In the genomic region with DNA sequence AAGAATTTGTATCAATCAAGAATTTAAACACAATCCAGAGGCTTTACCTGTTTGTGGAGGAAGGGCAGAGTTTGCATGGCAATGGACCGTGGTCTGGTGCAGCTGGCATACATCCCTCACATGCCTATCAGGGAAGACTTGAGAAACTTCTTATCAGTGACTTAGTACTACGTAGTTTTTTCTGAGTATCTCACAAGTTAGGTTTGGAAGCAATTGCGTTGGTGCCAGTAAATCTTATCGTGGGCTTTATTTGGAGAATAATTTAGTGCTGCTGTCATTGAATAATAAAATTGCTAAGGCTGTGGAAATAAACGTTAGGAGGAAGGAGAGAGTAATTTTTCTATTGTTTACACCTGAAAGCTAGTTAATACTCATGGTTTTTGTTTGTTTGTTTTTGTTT, we compare ENCODE assay signal across 21 cellular contexts.
"Had no signal": no experiment of that assay in that cellular context is flagged by ENCODE, and none has a peak within 500 bp of the region (broad histone marks: within the 10 kb centered on the region; RNA-seq: fewer than 3 reads in every experiment).

No MANE protein-coding gene starts in this region.

- H3K4me1 ChIP-seq: colonic mucosa, foreskin keratinocyte, transverse colon, uterus had no signal

- H3K27me3 ChIP-seq: colonic mucosa, dorsolateral prefrontal cortex, foreskin keratinocyte, right lobe of liver, transverse colon, uterus had no signal

- ATAC-seq: activated CD8-positive, alpha-beta T cell treated with anti-CD3 and anti-CD28 coated beads, Interleukin-2, amount 10 ng/mL, durations not matched to agents 7 days and 5 days; foreskin keratinocyte; stimulated activated naive B cell treated with anti-CD40 and anti-IgM and Interleukin-4, amounts not matched to agents 10 μg/mL and 1 μg/mL and 100 μg/mL, for 72 hours had no signal

- H3K36me3 ChIP-seq: colonic mucosa, right lobe of liver, transverse colon, uterus had no signal

- H3K4me3 ChIP-seq: colonic mucosa, dorsolateral prefrontal cortex, lung, right lobe of liver, skin epidermis, transverse colon, uterus had no signal

- H3K27ac ChIP-seq: colonic mucosa, dorsolateral prefrontal cortex, foreskin keratinocyte, right lobe of liver, skin epidermis, transverse colon, uterus, WERI-Rb-1 had no signal

- FAIRE-seq: bronchial epithelial cell, keratinocyte had no signal

- DNase-seq: activated CD4-positive, alpha-beta T cell treated with anti-CD3 and anti-CD28 coated beads, Interleukin-2, amount 10 ng/mL, durations not matched to agents 7 days and 5 days; activated CD4-positive, CD25-positive, alpha-beta regulatory T cell treated with anti-CD3 and anti-CD28 coated beads, Interleukin-2, amount 50 U/mL, for 72 hours; activated CD8-positive, alpha-beta T cell treated with anti-CD3 and anti-CD28 coated beads, Interleukin-2, amount 10 ng/mL, durations not matched to agents 7 days and 5 days; activated naive CD8-positive, alpha-beta T cell treated with anti-CD3 and anti-CD28 coated beads for 36 hours; amniotic stem cell; colonic mucosa; dorsolateral prefrontal cortex; foreskin keratinocyte; naive B cell; nucleus accumbens; posterior cingulate gyrus; right lobe of liver; stimulated activated CD4-positive, alpha-beta T cell treated with anti-CD3 and anti-CD28 coated beads, Interleukin-2, amount 100 ng/mL, for 24 hours; stimulated activated naive B cell treated with anti-CD40 and anti-IgM and Interleukin-4, amounts not matched to agents 10 μg/mL and 1 μg/mL and 100 μg/mL, for 72 hours; transverse colon; uterus; WERI-Rb-1 had no signal

- H3K9me3 ChIP-seq: colonic mucosa, right lobe of liver, transverse colon, uterus had no signal
